8 cellular contexts compared by ENCODE assay signal in genomic region chr15:78241017-78241416, GRCh38. TPM values are rescaled to one million over a fixed set of nuclear protein-coding genes. Genes with fewer than 3 reads are reported as not detected.
DNase-seq lines count a peak whose midpoint lies in the region; ATAC-seq and TF ChIP-seq lines count a peak whose summit lies in the region.

No MANE protein-coding gene starts in this region.

- no peak overlapping the region for H3K27ac Mint-ChIP-seq in activated CD8-positive, alpha-beta T cell treated with anti-CD3 and anti-CD28 coated beads for 36 hours
- H3K27ac Mint-ChIP-seq in memory B cell, result no peak overlapping the region

- no peak overlapping the region for H3K4me3 ChIP-seq in HAP-1

- peak; percentile 81 for DNase-seq in CD1c-positive myeloid dendritic cell (ENCODE audit: extremely low spot score)
- peak; percentile 94 to 99 for DNase-seq in HAP-1 (ENCODE audit: low spot score in 2 of 2)
- peak; percentile 11 for DNase-seq in NCI-H526 treated with DMSO at 0.1 percent for 48 hours (lab: John Stamatoyannopoulos, UW)
- peak; percentile 89 for DNase-seq in activated CD8-positive, alpha-beta T cell treated with anti-CD3 and anti-CD28 coated beads for 36 hours
- DNase-seq in effector CD4-positive, alpha-beta T cell, result peak; percentile 74
- peak; percentile 78 to 85 for DNase-seq in memory B cell (ENCODE audit: low spot score in 2 of 2)
- peak; percentile 76 for DNase-seq in stimulated activated CD8-positive, alpha-beta memory T cell treated with anti-CD3 and anti-CD28 coated beads, Interleukin-15, amount 100 ng/mL, for 1 hour (ENCODE audit: low read depth)

- TF ChIP-seq CTCF in activated CD8-positive, alpha-beta T cell treated with anti-CD3 and anti-CD28 coated beads for 36 hours (IDR thresholded peaks at IDR 0.05), result peak; percentile 80

- no peaks in the 10 kb centered on the region for H3K36me3 ChIP-seq in HAP-1 (replicated peaks)

- no peaks in the 10 kb centered on the region for H3K4me1 ChIP-seq in HAP-1

- no peak overlapping the region for H3K4me3 Mint-ChIP-seq in activated CD8-positive, alpha-beta T cell treated with anti-CD3 and anti-CD28 coated beads for 36 hours
- no peak overlapping the region for H3K4me3 Mint-ChIP-seq in memory B cell

- in situ Hi-C loops in HAP-1 (cut with MboI; ENCODE audit: low sequenced_read_pairs), result loop anchor here (5.0 kb wide), 3 partner anchors 69 to 284 kb away; no protein-coding TSS in a partner anchor

- peaks cover 1% of the 10 kb centered on the region for H3K27me3 Mint-ChIP-seq in activated CD8-positive, alpha-beta T cell treated with anti-CD3 and anti-CD28 coated beads for 36 hours
- H3K27me3 Mint-ChIP-seq in memory B cell, result peaks cover 10% of the 10 kb centered on the region

- peaks cover 1% of the 10 kb centered on the region for H3K4me1 Mint-ChIP-seq in activated CD8-positive, alpha-beta T cell treated with anti-CD3 and anti-CD28 coated beads for 36 hours (ENCODE audit: low read depth)
- H3K4me1 Mint-ChIP-seq in memory B cell, result no peaks in the 10 kb centered on the region

- 0 out of 2 replicates have a peak, but pooled peaks cover 3% of the 10 kb centered on the region for H3K9me3 ChIP-seq in HAP-1

- H3K27me3 ChIP-seq in HAP-1 (ENCODE audit: low read depth), result no peaks in the 10 kb centered on the region; the same call in 1 of the 2 replicates

- intact Hi-C loops in activated CD8-positive, alpha-beta T cell treated with anti-CD3 and anti-CD28 coated beads for 36 hours (cut with micrococcal nuclease), result loop anchor here (2.0 to 5.0 kb wide), 3 partner anchors 114 to 282 kb away; no protein-coding TSS in a partner anchor

- POLR2A ChIA-PET in activated CD8-positive, alpha-beta T cell treated with anti-CD3 and anti-CD28 coated beads for 36 hours (lab: Charles Lee), result interaction anchor here (1.0 kb wide), 1 partner anchor 106 kb away, joined by 3 read pairs; no protein-coding TSS in a partner anchor

- CTCF ChIA-PET in activated CD8-positive, alpha-beta T cell treated with anti-CD3 and anti-CD28 coated beads for 36 hours (lab: Charles Lee), result interaction anchor here (0.6 to 5.9 kb wide), 46 partner anchors 9 to 464 kb away, joined by 3 to 59 read pairs (median 7); partner anchors contain the start of genes CIB2 and DNAJA4

- no peaks in the 10 kb centered on the region for H3K36me3 Mint-ChIP-seq in activated CD8-positive, alpha-beta T cell treated with anti-CD3 and anti-CD28 coated beads for 36 hours (ENCODE audit: low read depth)
- H3K36me3 Mint-ChIP-seq in memory B cell, result no peaks in the 10 kb centered on the region

- ATAC-seq in activated CD8-positive, alpha-beta T cell treated with anti-CD3 and anti-CD28 coated beads for 36 hours, result peak; percentile 98
- peak; percentile 96 for ATAC-seq in memory B cell (ENCODE audit: low read depth)
- no peak for ATAC-seq in GM21367 (IDR thresholded peaks at IDR 0.05; ENCODE audit: unreplicated experiment)

- no peaks in the 10 kb centered on the region for H3K9me3 Mint-ChIP-seq in activated CD8-positive, alpha-beta T cell treated with anti-CD3 and anti-CD28 coated beads for 36 hours
- no peaks in the 10 kb centered on the region for H3K9me3 Mint-ChIP-seq in memory B cell

RNA-seq across cellular contexts. Expression of gene ACSBG1, which starts 6.7 kb away (rescaled TPM):
- total RNA-seq in activated CD8-positive, alpha-beta T cell treated with anti-CD3 and anti-CD28 coated beads for 36 hours, result under 1 TPM in 1 of 2 experiments, not detected in 1; 0.18 TPM

RNA-seq across cellular contexts. Expression of gene DNAJA4, which starts 23.3 kb away (rescaled TPM):
- 10 to 100 TPM; 38.1 to 38.8 TPM for total RNA-seq in activated CD8-positive, alpha-beta T cell treated with anti-CD3 and anti-CD28 coated beads for 36 hours

RNA-seq across cellular contexts. Expression of gene SKIC8, which starts 58.4 kb away (rescaled TPM):
- 10 to 100 TPM; 63.0 to 64.5 TPM for total RNA-seq in activated CD8-positive, alpha-beta T cell treated with anti-CD3 and anti-CD28 coated beads for 36 hours

Comparison
In these comparisons a context has a peak if more than half of its experiments do, and no peak if none do; other contexts are left out.
1. DNase-seq: peak in every context shown above with its lines; median percentile 96 in HAP-1; 89 in activated CD8-positive, alpha-beta T cell treated with anti-CD3 and anti-CD28 coated beads for 36 hours; 82 in memory B cell; 81 in CD1c-positive myeloid dendritic cell; 76 in stimulated activated CD8-positive, alpha-beta memory T cell treated with anti-CD3 and anti-CD28 coated beads, Interleukin-15, amount 100 ng/mL, for 1 hour; 74 in effector CD4-positive, alpha-beta T cell; 11 in NCI-H526 treated with DMSO at 0.1 percent for 48 hours.